In genomic region chr7:5533821-5534367, GRCh38 we compare ENCODE assay signal across 11 cellular contexts. TPM values are rescaled to one million over a fixed set of nuclear protein-coding genes. Genes with fewer than 3 reads are reported as not detected.
DNase-seq lines count a peak whose midpoint lies in the region; ATAC-seq and TF ChIP-seq lines count a peak whose summit lies in the region.
"Had no signal": no experiment of that assay in that cellular context is flagged by ENCODE, and none has a peak within 500 bp of the region (broad histone marks: within the 10 kb centered on the region; RNA-seq: fewer than 3 reads in every experiment).

No MANE protein-coding gene starts in this region.

- H3K9me3 Mint-ChIP-seq in natural killer cell treated with Interleukin-12 subunit alpha and Interleukin-12 subunit beta and Interleukin-15 and Interleukin-18, amount 100 ng/mL, for 72 hours = no peaks in the 10 kb centered on the region
- H3K9me3 Mint-ChIP-seq: activated T-cell treated with anti-CD3 and anti-CD28 coated beads, Interleukin-2, amount 50 U/mL, for 4 hours had no signal

- peaks cover 0 to 9% (median 6%) of the 10 kb centered on the region in 11 experiments; a peak in 12 of 22 replicates for H3K9me3 ChIP-seq in BLaER1 treated with 17β-estradiol and CSF1 and Interleukin-3, amounts not matched to agents 10 nM and 100 nM (replicated peaks in 1 of 11)
- no peaks in the 10 kb centered on the region for H3K9me3 ChIP-seq in ascending aorta
- H3K9me3 ChIP-seq: MG63 had no signal

- H3K4me3 Mint-ChIP-seq in natural killer cell treated with Interleukin-12 subunit alpha and Interleukin-12 subunit beta and Interleukin-15 and Interleukin-18, amount 100 ng/mL, for 72 hours = no peak overlapping the region

- peaks cover 41 to 54% (median 51%) of the 10 kb centered on the region in 10 experiments for H3K4me1 ChIP-seq in BLaER1 treated with 17β-estradiol and CSF1 and Interleukin-3, amounts not matched to agents 10 nM and 100 nM
- peaks cover 5 to 14% of the 10 kb centered on the region in 2 donors for H3K4me1 ChIP-seq in ascending aorta

- peak overlapping the region in 6 of 11 experiments; percentile 98 to 100 (median 100); a peak in 7 of 22 replicates for H3K27ac ChIP-seq in BLaER1 treated with 17β-estradiol and CSF1 and Interleukin-3, amounts not matched to agents 10 nM and 100 nM
- peak overlapping the region; percentile 93 to 99 for H3K27ac ChIP-seq in ascending aorta

- peaks cover 7 to 19% (median 15%) of the 10 kb centered on the region in 11 experiments for H4K20me1 ChIP-seq in BLaER1 treated with 17β-estradiol and CSF1 and Interleukin-3, amounts not matched to agents 10 nM and 100 nM

- H3K27ac Mint-ChIP-seq in natural killer cell treated with Interleukin-12 subunit alpha and Interleukin-12 subunit beta and Interleukin-15 and Interleukin-18, amount 100 ng/mL, for 72 hours = peak overlapping the region; percentile 92 to 94

- peaks cover 32 to 34% of the 10 kb centered on the region in 2 donors for H3K4me1 Mint-ChIP-seq in natural killer cell treated with Interleukin-12 subunit alpha and Interleukin-12 subunit beta and Interleukin-15 and Interleukin-18, amount 100 ng/mL, for 72 hours (ENCODE audit: low read depth in 2 of 2)

- no peaks in the 10 kb centered on the region for H3K27me3 Mint-ChIP-seq in natural killer cell treated with Interleukin-12 subunit alpha and Interleukin-12 subunit beta and Interleukin-15 and Interleukin-18, amount 100 ng/mL, for 72 hours

- DNase-seq in H7 = peak; percentile 40
- DNase-seq in ascending aorta (ENCODE audit: low spot score in 2 of 2) = no peak
- DNase-seq in natural killer cell treated with Interleukin-12 subunit alpha and Interleukin-12 subunit beta and Interleukin-15 and Interleukin-18, amount 100 ng/mL, for 72 hours (ENCODE audit: low spot score) = no peak
- no peak for DNase-seq in GM19238 (ENCODE audit: insufficient read length, low spot score)
- DNase-seq in activated CD8-positive, alpha-beta memory T cell treated with anti-CD3 and anti-CD28 coated beads, Interleukin-2, amount 50 U/mL, for 4 hours = no peak
- DNase-seq: activated T-cell treated with anti-CD3 and anti-CD28 coated beads, Interleukin-2, amount 50 U/mL, for 4 hours; MG63; NCI-H345 had no signal

- peak overlapping the region in 6 of 11 experiments; percentile 100; a peak in 9 of 22 replicates for H3K9ac ChIP-seq in BLaER1 treated with 17β-estradiol and CSF1 and Interleukin-3, amounts not matched to agents 10 nM and 100 nM

- ATAC-seq in natural killer cell treated with Interleukin-12 subunit alpha and Interleukin-12 subunit beta and Interleukin-15 and Interleukin-18, amount 100 ng/mL, for 72 hours = no peak
- no peak for ATAC-seq in HG02973 (IDR thresholded peaks at IDR 0.05; ENCODE audit: unreplicated experiment)
- no peak for ATAC-seq in GM21526 (IDR thresholded peaks at IDR 0.05; ENCODE audit: low FRiP score, unreplicated experiment)
- ATAC-seq: activated T-cell treated with anti-CD3 and anti-CD28 coated beads, Interleukin-2, amount 50 U/mL, for 4 hours had no signal

- H3K36me3 Mint-ChIP-seq in natural killer cell treated with Interleukin-12 subunit alpha and Interleukin-12 subunit beta and Interleukin-15 and Interleukin-18, amount 100 ng/mL, for 72 hours = peaks cover 10% of the 10 kb centered on the region

- H3K27me3 ChIP-seq in BLaER1 treated with 17β-estradiol and CSF1 and Interleukin-3, amounts not matched to agents 10 nM and 100 nM = no peaks in the 10 kb centered on the region
- H3K27me3 ChIP-seq in H7 (ENCODE audit: control insufficient read depth, insufficient read depth, low read length) (no peaks in the 10 kb centered on the region), ascending aorta (no peaks in the 10 kb centered on the region)
- H3K27me3 ChIP-seq: MG63 had no signal

- TF ChIP-seq CTCF in ascending aorta (IDR thresholded peaks at IDR 0.05) = no peak

- H3K4me2 ChIP-seq in BLaER1 treated with 17β-estradiol and CSF1 and Interleukin-3, amounts not matched to agents 10 nM and 100 nM = peak overlapping the region; percentile 86 to 99 (median 95); a peak in 21 of 22 replicates

- intact Hi-C loops in ascending aorta (cut with DNase I) = no loop called here

- no peak overlapping the region for H3K4me3 ChIP-seq in BLaER1 treated with 17β-estradiol and CSF1 and Interleukin-3, amounts not matched to agents 10 nM and 100 nM
- H3K4me3 ChIP-seq in H7 (ENCODE audit: insufficient read depth, low read depth, low read length) = no peak overlapping the region
- H3K4me3 ChIP-seq in ascending aorta = no peak overlapping the region
- H3K4me3 ChIP-seq: MG63 had no signal

- H3K36me3 ChIP-seq in BLaER1 treated with 17β-estradiol and CSF1 and Interleukin-3, amounts not matched to agents 10 nM and 100 nM = peaks cover 6 to 15% (median 8%) of the 10 kb centered on the region in 11 experiments
- peaks cover 6% of the 10 kb centered on the region for H3K36me3 ChIP-seq in H7 (replicated peaks; ENCODE audit: control insufficient read depth, insufficient read depth, low read length)
- H3K36me3 ChIP-seq in ascending aorta = peaks cover 11 to 14% of the 10 kb centered on the region in 2 donors

RNA-seq across cellular contexts. Expression of gene ACTB, which starts 3.5 kb away (rescaled TPM):
- 5,240 and 5,611 TPM in 2 replicates for total RNA-seq in H7 (2014; rRNA removed; shearing (Covaris generic))
- total RNA-seq in ascending aorta = 9,307 TPM
- total RNA-seq in natural killer cell treated with Interleukin-12 subunit alpha and Interleukin-12 subunit beta and Interleukin-15 and Interleukin-18, amount 100 ng/mL, for 72 hours = over 10,000 TPM in 1 of 2 donors, 1,000 to 10,000 TPM in 1; 9,239 to 13,404 TPM

RNA-seq across cellular contexts. Expression of gene FBXL18, which starts 20.3 kb away (rescaled TPM):
- total RNA-seq in H7 (2014; rRNA removed; shearing (Covaris generic)) = 8.2 and 8.3 TPM in 2 replicates
- 31.7 TPM for total RNA-seq in ascending aorta
- total RNA-seq in natural killer cell treated with Interleukin-12 subunit alpha and Interleukin-12 subunit beta and Interleukin-15 and Interleukin-18, amount 100 ng/mL, for 72 hours = 10 to 100 TPM; 14.0 to 28.1 TPM

RNA-seq across cellular contexts. Expression of gene FSCN1, which starts 58.7 kb away (rescaled TPM):
- 725 and 892 TPM in 2 replicates for total RNA-seq in H7 (2014; rRNA removed; shearing (Covaris generic))
- 129 TPM for total RNA-seq in ascending aorta
- 10 to 100 TPM; 15.6 to 32.1 TPM for total RNA-seq in natural killer cell treated with Interleukin-12 subunit alpha and Interleukin-12 subunit beta and Interleukin-15 and Interleukin-18, amount 100 ng/mL, for 72 hours
